In the genomic region with DNA sequence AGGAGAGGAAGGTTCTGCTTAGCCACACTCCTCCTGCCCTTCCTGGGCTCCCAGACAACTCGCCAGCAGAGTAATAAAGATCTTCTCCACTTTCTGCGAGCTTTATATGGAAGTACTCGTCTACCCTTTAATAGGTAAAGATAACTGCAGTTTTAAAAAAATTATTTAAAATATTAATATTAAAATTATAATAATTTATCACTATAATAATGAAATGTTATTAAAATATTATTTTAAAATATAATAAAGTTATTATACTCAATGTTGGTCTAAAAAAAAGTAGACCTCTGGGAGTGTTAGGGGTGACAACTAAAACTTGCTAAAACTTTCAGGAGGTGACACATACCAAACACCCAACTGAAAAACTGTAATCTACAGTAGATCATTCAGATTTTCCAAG, we compare ENCODE assay signal across 8 cellular contexts.
"Had no signal": no experiment of that assay in that cellular context is flagged by ENCODE, and none has a peak within 500 bp of the region (broad histone marks: within the 10 kb centered on the region; RNA-seq: fewer than 3 reads in every experiment).

No MANE protein-coding gene starts in this region.

- H3K36me3 Mint-ChIP-seq: IgD-negative memory B cell had no signal

- DNase-seq: IMR-90, KBM-7, KG1 had no signal

- H3K4me1 Mint-ChIP-seq: IgD-negative memory B cell had no signal

- ATAC-seq: HepG2, K562 had no signal

- H3K4me3 ChIP-seq: K562 had no signal

- H3K4me3 Mint-ChIP-seq: IgD-negative memory B cell had no signal

- H3K9me3 Mint-ChIP-seq: IgD-negative memory B cell had no signal

- FAIRE-seq: HepG2, HTR-8/SVneo, K562 had no signal

- H3K27ac ChIP-seq: HL-60 had no signal

- H3K27ac Mint-ChIP-seq: IgD-negative memory B cell had no signal
